ENCODE assay signal across 8 cellular contexts in the genomic region with DNA sequence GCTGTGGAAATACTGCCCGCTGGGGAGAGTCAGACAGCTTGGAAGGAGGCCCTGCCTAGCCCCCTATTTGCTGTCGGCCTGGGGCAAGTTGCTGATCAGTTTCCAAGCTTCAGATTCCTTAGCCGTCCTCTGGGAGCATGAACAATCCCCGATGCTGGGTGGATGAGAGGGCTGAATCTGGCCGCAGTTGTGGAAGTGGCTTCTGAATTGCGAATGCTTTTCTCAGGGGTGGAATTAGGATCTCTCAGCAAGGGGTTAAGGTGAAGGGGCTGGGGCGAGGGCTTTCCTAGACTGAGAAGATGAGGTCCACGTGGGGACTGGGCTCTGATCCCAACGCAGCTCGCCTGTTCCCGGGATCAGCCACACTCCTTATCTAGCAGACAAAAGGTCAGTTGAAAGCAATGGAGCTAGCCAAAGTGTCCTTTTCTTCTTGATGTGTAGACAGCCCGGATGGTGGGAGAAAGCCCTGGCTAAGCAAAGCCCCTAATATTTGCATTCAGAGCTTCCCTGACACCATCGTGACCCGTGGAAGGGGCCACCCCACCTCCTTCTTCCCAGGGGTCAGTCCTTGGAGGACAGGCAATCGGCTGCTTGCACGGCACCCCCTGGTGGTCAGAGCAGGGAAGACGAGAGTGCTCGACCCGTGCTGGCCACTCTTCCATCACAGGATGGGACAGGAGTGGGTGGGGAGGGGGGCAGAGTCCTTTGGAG. TPM values are rescaled to one million over a fixed set of nuclear protein-coding genes. Genes with fewer than 3 reads are reported as not detected.
DNase-seq lines count a peak whose midpoint lies in the region; ATAC-seq and TF ChIP-seq lines count a peak whose summit lies in the region.

No MANE protein-coding gene starts in this region.

- H3K4me3 Mint-ChIP-seq in CD8-positive, alpha-beta memory T cell, result no peak overlapping the region

- peak overlapping the region in 1 of 8 donors; percentile 63 for H3K27ac Mint-ChIP-seq in CD8-positive, alpha-beta memory T cell

- no peaks in the 10 kb centered on the region for H3K9me3 Mint-ChIP-seq in CD8-positive, alpha-beta memory T cell

- CTCF ChIA-PET in CD8-positive, alpha-beta memory T cell (lab: Charles Lee), result interaction anchor here (0.6 to 8.9 kb wide), 15 partner anchors 12 to 192 kb away, joined by 3 to 199 read pairs (median 3); no protein-coding TSS in a partner anchor

- ATAC-seq in GM21786 (IDR thresholded peaks at IDR 0.05; ENCODE audit: unreplicated experiment) (peak; percentile 67), GM19328 (IDR thresholded peaks at IDR 0.05; ENCODE audit: unreplicated experiment) (no peak)

- intact Hi-C loops in esophagus squamous epithelium (cut with DNase I), result loop anchor here (5.0 kb wide), 2 partner anchors 144 to 151 kb away; no protein-coding TSS in a partner anchor

- H3K36me3 Mint-ChIP-seq in CD8-positive, alpha-beta memory T cell, result peaks cover 0 to 3% (median 0%) of the 10 kb centered on the region in 3 donors

- no peaks in the 10 kb centered on the region for H3K9me3 ChIP-seq in CD8-positive, alpha-beta memory T cell (ENCODE audit: low read length)
- H3K9me3 ChIP-seq in esophagus squamous epithelium, result no peaks in the 10 kb centered on the region

- TF ChIP-seq POLR2A in esophagus squamous epithelium (IDR thresholded peaks at IDR 0.05), result no peak

- H3K27me3 Mint-ChIP-seq in CD8-positive, alpha-beta memory T cell, result peaks cover 15 to 19% of the 10 kb centered on the region in 2 donors

- POLR2A ChIA-PET in CD8-positive, alpha-beta memory T cell (lab: Charles Lee), result no interaction called here

- no peaks in the 10 kb centered on the region for H3K27me3 ChIP-seq in CD8-positive, alpha-beta memory T cell (ENCODE audit: insufficient read depth, low read length, poor library complexity, severe bottlenecking)
- peaks cover 0 to 6% (median 0%) of the 10 kb centered on the region in 4 donors for H3K27me3 ChIP-seq in esophagus squamous epithelium

- TF ChIP-seq CTCF in esophagus squamous epithelium (IDR thresholded peaks at IDR 0.05), result peak; percentile 71 to 89 (median 82)

- 20 to 29% methylated on average over 13 to 17 of the region's 19 CpGs for WGBS in esophagus squamous epithelium, 2 donors

- H3K36me3 ChIP-seq in CD8-positive, alpha-beta memory T cell (ENCODE audit: insufficient read depth, low read length), result no peaks in the 10 kb centered on the region
- H3K36me3 ChIP-seq in esophagus squamous epithelium, result peaks cover 0 to 6% (median 0%) of the 10 kb centered on the region in 3 donors

- peaks cover 19% of the 10 kb centered on the region for H3K4me1 ChIP-seq in CD8-positive, alpha-beta memory T cell (ENCODE audit: insufficient read depth, low read length)
- H3K4me1 ChIP-seq in esophagus squamous epithelium, result peaks cover 7 to 48% (median 17%) of the 10 kb centered on the region in 3 donors

- no peak overlapping the region for H3K27ac ChIP-seq in CD8-positive, alpha-beta memory T cell (ENCODE audit: low read depth, low read length)
- H3K27ac ChIP-seq in esophagus squamous epithelium, result peak overlapping the region; percentile 36 to 88 (median 76)

- no peak overlapping the region for H3K4me3 ChIP-seq in CD8-positive, alpha-beta memory T cell (ENCODE audit: low read length)
- H3K4me3 ChIP-seq in esophagus squamous epithelium, result peak overlapping the region in 1 of 4 donors; percentile 23

- peaks cover 13 to 24% (median 23%) of the 10 kb centered on the region in 3 donors for H3K4me1 Mint-ChIP-seq in CD8-positive, alpha-beta memory T cell

- DNase-seq in CD8-positive, alpha-beta memory T cell, result peak; percentile 29 to 67 (median 45)
- DNase-seq in NCI-H748 (lab: John Stamatoyannopoulos, UW; ENCODE audit: unreplicated experiment) (peak; percentile 47), activated T-cell treated with anti-CD3 and anti-CD28 coated beads for 24 hours (ENCODE audit: low read depth) (peak; percentile 38), esophagus squamous epithelium (lab: John Stamatoyannopoulos, UW) (no peak), myocyte (ENCODE audit: low read depth) (peak; percentile 77)
- peak in 5 of 6 experiments; percentile 4 to 38 (median 23) for DNase-seq in stimulated activated naive CD4-positive, alpha-beta T cell (lab: John Stamatoyannopoulos, UW)

RNA-seq across cellular contexts. Expression of a gene that starts 54.9 kb away (rescaled TPM):
- total RNA-seq in CD8-positive, alpha-beta memory T cell, result not detected
- 0.07 TPM for polyA plus RNA-seq in CD8-positive, alpha-beta memory T cell
- total RNA-seq in esophagus squamous epithelium (10 to 100 TPM in 2 of 4 donors, 1 to 10 TPM in 2; 3.4 to 33.2 (median 9.7) TPM), myocyte (5.0 and 7.0 TPM in 2 replicates)
- polyA plus RNA-seq in myocyte (2012), result 181 TPM
